14 cellular contexts compared by ENCODE assay signal in the genomic region with DNA sequence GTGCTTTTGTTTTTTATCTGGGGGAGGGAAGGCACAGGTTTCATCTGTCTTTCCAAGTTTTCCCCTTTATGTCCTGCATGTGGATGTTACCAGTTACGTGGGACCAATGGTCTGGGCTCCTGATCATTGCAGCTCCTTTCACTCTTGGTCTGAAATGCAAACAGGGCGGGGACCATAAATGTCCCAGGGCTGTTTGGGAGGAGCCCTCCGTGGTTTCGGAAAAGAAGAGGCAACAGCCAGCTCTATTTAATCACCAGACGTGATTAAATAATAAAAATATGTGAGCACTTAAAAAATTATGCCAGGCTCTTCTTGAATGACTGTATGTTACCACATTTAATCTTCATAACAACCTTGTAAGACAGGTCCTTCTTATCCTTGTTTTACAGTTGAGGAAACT. TPM values are rescaled to one million over a fixed set of nuclear protein-coding genes. Genes with fewer than 3 reads are reported as not detected.
DNase-seq lines count a peak whose midpoint lies in the region; ATAC-seq and TF ChIP-seq lines count a peak whose summit lies in the region.
"Had no signal": no experiment of that assay in that cellular context is flagged by ENCODE, and none has a peak within 500 bp of the region (broad histone marks: within the 10 kb centered on the region; RNA-seq: fewer than 3 reads in every experiment).

No MANE protein-coding gene starts in this region.

- H3K36me3 Mint-ChIP-seq in activated CD8-positive, alpha-beta T cell treated with anti-CD3 and anti-CD28 coated beads for 36 hours (ENCODE audit: low read depth) = no peaks in the 10 kb centered on the region

- TF ChIP-seq CTCF in PC-3 (conservative IDR thresholded peaks at IDR 0.05; ENCODE audit: low read depth, low read length) (no peak), MM.1S (IDR thresholded peaks at IDR 0.05; ENCODE audit: low read length) (no peak)
- TF ChIP-seq CTCF in activated CD8-positive, alpha-beta T cell treated with anti-CD3 and anti-CD28 coated beads for 36 hours (IDR thresholded peaks at IDR 0.05) = no peak

- H3K4me3 Mint-ChIP-seq in activated CD8-positive, alpha-beta T cell treated with anti-CD3 and anti-CD28 coated beads for 36 hours = no peak overlapping the region

- H3K9me3 Mint-ChIP-seq in activated CD8-positive, alpha-beta T cell treated with anti-CD3 and anti-CD28 coated beads for 36 hours = no peaks in the 10 kb centered on the region

- peaks cover 35% of the 10 kb centered on the region for H3K4me1 ChIP-seq in PC-3 (ENCODE audit: insufficient read depth, low read length)
- H3K4me1 ChIP-seq in MM.1S (ENCODE audit: low read length) = no peaks in the 10 kb centered on the region
- H3K4me1 ChIP-seq: BLaER1 treated with 17β-estradiol and CSF1 and Interleukin-3, amounts not matched to agents 10 nM and 100 nM had no signal

- H3K4me1 Mint-ChIP-seq in activated CD8-positive, alpha-beta T cell treated with anti-CD3 and anti-CD28 coated beads for 36 hours (ENCODE audit: low read depth) = peaks cover 3% of the 10 kb centered on the region

- H2AFZ ChIP-seq in PC-3 (ENCODE audit: low read length) (peak overlapping the region; percentile 54), MM.1S (ENCODE audit: low read length) (no peak overlapping the region)

- no TSS peak for BruUV-seq in PC-3 (replicated peaks; lab: Mats Ljungman, UMichigan)

- POLR2A ChIA-PET in PC-3 (lab: Charles Lee; ENCODE audit: unreplicated experiment) = interaction anchor here (0.5 to 0.6 kb wide), 4 partner anchors 63 to 696 kb away, joined by 3 to 8 read pairs (median 6); no protein-coding TSS in a partner anchor
- POLR2A ChIA-PET in activated CD8-positive, alpha-beta T cell treated with anti-CD3 and anti-CD28 coated beads for 36 hours (lab: Charles Lee) = no interaction called here

- H3K27ac Mint-ChIP-seq in activated CD8-positive, alpha-beta T cell treated with anti-CD3 and anti-CD28 coated beads for 36 hours = no peak overlapping the region

- H4K20me1 ChIP-seq in PC-3 (ENCODE audit: low read length) = no peaks in the 10 kb centered on the region
- H4K20me1 ChIP-seq in MM.1S (ENCODE audit: insufficient read depth, low read length) = no peaks in the 10 kb centered on the region
- H4K20me1 ChIP-seq: BLaER1 treated with 17β-estradiol and CSF1 and Interleukin-3, amounts not matched to agents 10 nM and 100 nM had no signal

- H3K36me3 ChIP-seq in PC-3 (ENCODE audit: low read depth, low read length) (no peaks in the 10 kb centered on the region), MM.1S (replicated peaks; ENCODE audit: insufficient read depth, low read length) (no peaks in the 10 kb centered on the region)
- H3K36me3 ChIP-seq: BLaER1 treated with 17β-estradiol and CSF1 and Interleukin-3, amounts not matched to agents 10 nM and 100 nM had no signal

- H3K4me3 ChIP-seq in PC-3 (ENCODE audit: low read length) = peak overlapping the region; percentile 16; the same call in 1 of the 2 replicates
- H3K4me3 ChIP-seq in MM.1S (ENCODE audit: low read length) = no peak overlapping the region
- H3K4me3 ChIP-seq: BLaER1 treated with 17β-estradiol and CSF1 and Interleukin-3, amounts not matched to agents 10 nM and 100 nM had no signal

- H3K9me2 ChIP-seq in PC-3 (replicated peaks; ENCODE audit: low read length) (no peaks in the 10 kb centered on the region), MM.1S (replicated peaks; ENCODE audit: insufficient read depth, low read length) (no peaks in the 10 kb centered on the region)

- H3K9ac ChIP-seq in PC-3 (ENCODE audit: low read length) (peak overlapping the region; percentile 15; the same call in 1 of the 2 replicates), MM.1S (ENCODE audit: low read length) (no peak overlapping the region)
- H3K9ac ChIP-seq: BLaER1 treated with 17β-estradiol and CSF1 and Interleukin-3, amounts not matched to agents 10 nM and 100 nM had no signal

- no peaks in the 10 kb centered on the region for H3K27me3 Mint-ChIP-seq in activated CD8-positive, alpha-beta T cell treated with anti-CD3 and anti-CD28 coated beads for 36 hours

- H3K79me2 ChIP-seq in PC-3 (ENCODE audit: low read length) (no peaks in the 10 kb centered on the region), MM.1S (ENCODE audit: low read length) (no peaks in the 10 kb centered on the region)

- CTCF ChIA-PET in PC-3 (lab: Charles Lee) = no interaction called here
- CTCF ChIA-PET in activated CD8-positive, alpha-beta T cell treated with anti-CD3 and anti-CD28 coated beads for 36 hours (lab: Charles Lee) = interaction anchor here (1.2 kb wide), 1 partner anchor 12 kb away, joined by 3 read pairs; no protein-coding TSS in a partner anchor

- H3F3A ChIP-seq in PC-3 (ENCODE audit: low read length, unreplicated experiment) (no peaks in the 10 kb centered on the region), MM.1S (ENCODE audit: insufficient read depth, low read length) (no peaks in the 10 kb centered on the region)

- intact Hi-C loops in PC-3 (cut with micrococcal nuclease) = loop anchor here (1.0 to 5.0 kb wide), 2 partner anchors 108 to 162 kb away; no protein-coding TSS in a partner anchor
- intact Hi-C loops in activated CD8-positive, alpha-beta T cell treated with anti-CD3 and anti-CD28 coated beads for 36 hours (cut with micrococcal nuclease) = loop anchor here (10.0 kb wide), 1 partner anchor 166 kb away; no protein-coding TSS in a partner anchor

- H3K27ac ChIP-seq in PC-3 (ENCODE audit: low read length) = peak overlapping the region; percentile 72
- H3K27ac ChIP-seq in epithelial cell of prostate = peak overlapping the region; percentile 52
- no peak overlapping the region for H3K27ac ChIP-seq in MM.1S (ENCODE audit: low read length)
- H3K27ac ChIP-seq: BLaER1 treated with 17β-estradiol and CSF1 and Interleukin-3, amounts not matched to agents 10 nM and 100 nM had no signal

- peak overlapping the region; percentile 64 for H3K4me2 ChIP-seq in PC-3 (ENCODE audit: low read length)
- H3K4me2 ChIP-seq in MM.1S (ENCODE audit: low read depth, low read length) = no peak overlapping the region
- H3K4me2 ChIP-seq: BLaER1 treated with 17β-estradiol and CSF1 and Interleukin-3, amounts not matched to agents 10 nM and 100 nM had no signal

- peak; percentile 35 for DNase-seq in ELF-1 (ENCODE audit: low read depth, low spot score)
- DNase-seq in PC-3 = peak; percentile 84
- DNase-seq in epithelial cell of prostate (ENCODE audit: low read depth, low spot score) = peak; percentile 34
- DNase-seq in myocyte (ENCODE audit: low read depth) = peak; percentile 2
- DNase-seq in activated CD8-positive, alpha-beta T cell treated with anti-CD3 and anti-CD28 coated beads for 36 hours = no peak
- no peak for DNase-seq in AML-193 (lab: John Stamatoyannopoulos, UW)
- no peak for DNase-seq in MM.1S
- DNase-seq: IMR-90, NCI-H1092, NCI-H226, NCI-H69, SHP77 had no signal

- H3K9me3 ChIP-seq in PC-3 (ENCODE audit: low read length) = no peaks in the 10 kb centered on the region
- H3K9me3 ChIP-seq in MM.1S (replicated peaks; ENCODE audit: insufficient read depth, low read length) = no peaks in the 10 kb centered on the region
- H3K9me3 ChIP-seq: BLaER1 treated with 17β-estradiol and CSF1 and Interleukin-3, amounts not matched to agents 10 nM and 100 nM had no signal

- ATAC-seq in PC-3 = peak; percentile 95
- no peak for ATAC-seq in activated CD8-positive, alpha-beta T cell treated with anti-CD3 and anti-CD28 coated beads for 36 hours
- ATAC-seq: Panc1 had no signal

- H3K27me3 ChIP-seq in PC-3 (ENCODE audit: low read length) (no peaks in the 10 kb centered on the region), MM.1S (replicated peaks; ENCODE audit: insufficient read depth, low read length) (no peaks in the 10 kb centered on the region)
- H3K27me3 ChIP-seq: BLaER1 treated with 17β-estradiol and CSF1 and Interleukin-3, amounts not matched to agents 10 nM and 100 nM had no signal

RNA-seq across cellular contexts. Expression of a gene that starts 30.8 kb away (rescaled TPM):
- total RNA-seq in PC-3 (2014; rRNA removed) (33.3 and 37.2 TPM in 2 replicates), myocyte (18.0 and 20.1 TPM in 2 replicates)
- polyA plus RNA-seq in myocyte (2012) = 11.6 TPM
- total RNA-seq in activated CD8-positive, alpha-beta T cell treated with anti-CD3 and anti-CD28 coated beads for 36 hours = 10 to 100 TPM; 13.5 to 14.6 TPM

RNA-seq across cellular contexts. Expression of a gene that starts 56.7 kb away (rescaled TPM):
- total RNA-seq in PC-3 (2014; rRNA removed) (50.0 and 83.7 TPM in 2 replicates), myocyte (37.3 and 43.5 TPM in 2 replicates)
- 36.7 TPM for polyA plus RNA-seq in myocyte (2012)
- total RNA-seq in activated CD8-positive, alpha-beta T cell treated with anti-CD3 and anti-CD28 coated beads for 36 hours = 10 to 100 TPM; 66.3 to 71.0 TPM

Comparison
In these comparisons a context has a peak if more than half of its experiments do, and no peak if none do; other contexts are left out.
1. DNase-seq: peak in ELF-1 (single experiment), PC-3 (single experiment), epithelial cell of prostate (single experiment) and myocyte (single experiment); none in activated CD8-positive, alpha-beta T cell treated with anti-CD3 and anti-CD28 coated beads for 36 hours (single experiment), AML-193 (0 of 2) and MM.1S (single experiment).